ENCODE assay signal across 8 cellular contexts in genomic region chr7:106056513-106057203, GRCh38. TPM values are rescaled to one million over a fixed set of nuclear protein-coding genes. Genes with fewer than 3 reads are reported as not detected.
A peak's percentile ranks its signal among the peaks of the same experiment; 100 is the strongest.
DNase-seq lines count a peak whose midpoint lies in the region; ATAC-seq lines count a peak whose summit lies in the region.

No MANE protein-coding gene starts in this region.

- no peak overlapping the region for H3K4me3 Mint-ChIP-seq in activated CD4-positive, alpha-beta T cell treated with anti-CD3 and anti-CD28 coated beads, Interleukin-2, amount 10 ng/mL, durations not matched to agents 7 days and 5 days
- H3K4me3 Mint-ChIP-seq in dendritic cell treated with granulocyte-macrophage colony-stimulating factor and Interleukin-4, amounts not matched to agents 40 ng/mL and 50 ng/mL, for 4 days: peak overlapping the region; percentile 44

- POLR2A ChIA-PET in activated CD4-positive, alpha-beta T cell treated with anti-CD3 and anti-CD28 coated beads, Interleukin-2, amount 10 ng/mL, durations not matched to agents 7 days and 5 days (lab: Charles Lee): no interaction called here

- peak; percentile 66 to 68 for DNase-seq in AML-193 (lab: John Stamatoyannopoulos, UW)
- DNase-seq in NCI-H526 treated with DMSO at 0.1 percent for 48 hours (lab: John Stamatoyannopoulos, UW): peak; percentile 74
- peak; percentile 75 for DNase-seq in activated CD4-positive, alpha-beta T cell treated with anti-CD3 and anti-CD28 coated beads, Interleukin-2, amount 10 ng/mL, durations not matched to agents 7 days and 5 days
- DNase-seq in lung microvascular endothelial cell (ENCODE audit: low read depth in 2 of 2): peak; percentile 79 to 89
- DNase-seq in stimulated activated CD8-positive, alpha-beta memory T cell treated with anti-CD3 and anti-CD28 coated beads, Interleukin-15, amount 100 ng/mL, for 4 hours (ENCODE audit: low read depth in 2 of 2): peak; percentile 27 to 37

- no peak overlapping the region for H3K27ac Mint-ChIP-seq in activated CD4-positive, alpha-beta T cell treated with anti-CD3 and anti-CD28 coated beads, Interleukin-2, amount 10 ng/mL, durations not matched to agents 7 days and 5 days
- no peak overlapping the region for H3K27ac Mint-ChIP-seq in dendritic cell treated with granulocyte-macrophage colony-stimulating factor and Interleukin-4, amounts not matched to agents 40 ng/mL and 50 ng/mL, for 4 days

- intact Hi-C loops in dendritic cell treated with granulocyte-macrophage colony-stimulating factor and Interleukin-4, amounts not matched to agents 40 ng/mL and 50 ng/mL, for 4 days (cut with micrococcal nuclease): loop anchor here (1.0 kb wide), 2 partner anchors 97 to 110 kb away; no protein-coding TSS in a partner anchor

- peaks cover 5% of the 10 kb centered on the region for H3K27me3 Mint-ChIP-seq in activated CD4-positive, alpha-beta T cell treated with anti-CD3 and anti-CD28 coated beads, Interleukin-2, amount 10 ng/mL, durations not matched to agents 7 days and 5 days
- H3K27me3 Mint-ChIP-seq in dendritic cell treated with granulocyte-macrophage colony-stimulating factor and Interleukin-4, amounts not matched to agents 40 ng/mL and 50 ng/mL, for 4 days: peaks cover 44% of the 10 kb centered on the region

- ATAC-seq in GM19025 (IDR thresholded peaks at IDR 0.05; ENCODE audit: low read depth, unreplicated experiment) (peak; percentile 37), HG03354 (IDR thresholded peaks at IDR 0.05; ENCODE audit: poor library complexity, severe bottlenecking, unreplicated experiment) (peak; percentile 48)

- H3K9me3 Mint-ChIP-seq in activated CD4-positive, alpha-beta T cell treated with anti-CD3 and anti-CD28 coated beads, Interleukin-2, amount 10 ng/mL, durations not matched to agents 7 days and 5 days: no peaks in the 10 kb centered on the region
- no peaks in the 10 kb centered on the region for H3K9me3 Mint-ChIP-seq in dendritic cell treated with granulocyte-macrophage colony-stimulating factor and Interleukin-4, amounts not matched to agents 40 ng/mL and 50 ng/mL, for 4 days

- peaks cover 26% of the 10 kb centered on the region for H3K4me1 Mint-ChIP-seq in activated CD4-positive, alpha-beta T cell treated with anti-CD3 and anti-CD28 coated beads, Interleukin-2, amount 10 ng/mL, durations not matched to agents 7 days and 5 days
- peaks cover 31% of the 10 kb centered on the region for H3K4me1 Mint-ChIP-seq in dendritic cell treated with granulocyte-macrophage colony-stimulating factor and Interleukin-4, amounts not matched to agents 40 ng/mL and 50 ng/mL, for 4 days (ENCODE audit: low read depth)

- CTCF ChIA-PET in activated CD4-positive, alpha-beta T cell treated with anti-CD3 and anti-CD28 coated beads, Interleukin-2, amount 10 ng/mL, durations not matched to agents 7 days and 5 days (lab: Charles Lee): interaction anchor here (0.5 to 6.0 kb wide), 7 partner anchors 13 to 1666 kb away, joined by 3 to 38 read pairs (median 4); no protein-coding TSS in a partner anchor

- H3K36me3 Mint-ChIP-seq in activated CD4-positive, alpha-beta T cell treated with anti-CD3 and anti-CD28 coated beads, Interleukin-2, amount 10 ng/mL, durations not matched to agents 7 days and 5 days (ENCODE audit: low read depth): no peaks in the 10 kb centered on the region
- no peaks in the 10 kb centered on the region for H3K36me3 Mint-ChIP-seq in dendritic cell treated with granulocyte-macrophage colony-stimulating factor and Interleukin-4, amounts not matched to agents 40 ng/mL and 50 ng/mL, for 4 days (ENCODE audit: low read depth)

RNA-seq across cellular contexts. Expression of gene SYPL1, which starts 55.5 kb away (rescaled TPM):
- total RNA-seq in activated CD4-positive, alpha-beta T cell treated with anti-CD3 and anti-CD28 coated beads, Interleukin-2, amount 10 ng/mL, durations not matched to agents 7 days and 5 days: 10 to 100 TPM; 36.7 to 40.3 TPM
- 71.7 and 75.8 TPM in 2 replicates for total RNA-seq in lung microvascular endothelial cell

Comparison
In these comparisons a context has a peak if more than half of its experiments do, and no peak if none do; other contexts are left out.
1. Peak in every context shown above with its lines: DNase-seq and ATAC-seq.
2. DNase-seq: peak in every context shown above with its lines; median percentile 84 in lung microvascular endothelial cell; 75 in activated CD4-positive, alpha-beta T cell treated with anti-CD3 and anti-CD28 coated beads, Interleukin-2, amount 10 ng/mL, durations not matched to agents 7 days and 5 days; 74 in NCI-H526 treated with DMSO at 0.1 percent for 48 hours; 67 in AML-193; 32 in stimulated activated CD8-positive, alpha-beta memory T cell treated with anti-CD3 and anti-CD28 coated beads, Interleukin-15, amount 100 ng/mL, for 4 hours.